1 cellular context compared by ENCODE assay signal in the genomic region with DNA sequence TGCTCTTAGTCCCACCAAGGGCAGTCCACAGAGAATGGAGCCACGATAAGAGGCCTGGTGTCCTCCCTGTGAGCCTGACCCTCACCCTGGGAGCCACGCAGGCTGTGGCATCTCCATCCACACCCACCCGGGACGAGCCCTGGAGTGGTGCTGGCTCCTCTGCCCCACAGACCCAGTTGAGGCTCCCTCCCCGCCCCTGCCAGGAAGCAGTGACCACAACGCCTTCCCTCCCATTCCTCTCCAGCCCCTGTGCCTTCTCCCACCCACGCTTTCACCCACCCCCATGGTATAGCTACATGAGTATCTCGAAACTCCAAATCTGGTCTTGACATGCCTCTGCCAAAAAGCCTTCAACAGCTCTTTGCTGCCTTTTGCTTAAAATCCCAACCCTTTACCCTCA.
TF ChIP-seq lines count a peak whose summit lies in the region.

No MANE protein-coding gene starts in this region.

TF ChIP-seq in WTC11, 78 proteins besides CTCF, POLR2A, EP300 and RAD21 (continued from another document):
- TF ChIP-seq FOXP4 (CRISPR knock-in tag; IDR thresholded peaks at IDR 0.05) (no peak), CDX4 (CRISPR knock-in tag; IDR thresholded peaks at IDR 0.05; ENCODE audit: borderline replicate concordance) (no peak), PREB (CRISPR knock-in tag; IDR thresholded peaks at IDR 0.05; ENCODE audit: borderline replicate concordance) (no peak), MYBL2 (CRISPR knock-in tag; IDR thresholded peaks at IDR 0.05) (no peak), TP53 (CRISPR knock-in tag; IDR thresholded peaks at IDR 0.05) (no peak), GRHL2 (CRISPR knock-in tag; IDR thresholded peaks at IDR 0.05; ENCODE audit: insufficient replicate concordance, severe bottlenecking) (no peak), ZNF281 (CRISPR knock-in tag; IDR thresholded peaks at IDR 0.05) (no peak), IRF2 (CRISPR knock-in tag; IDR thresholded peaks at IDR 0.05; ENCODE audit: borderline replicate concordance, low read depth) (no peak), SMAD3 (CRISPR knock-in tag; IDR thresholded peaks at IDR 0.05; ENCODE audit: borderline replicate concordance) (no peak)
- TF ChIP-seq, protein P1, sequence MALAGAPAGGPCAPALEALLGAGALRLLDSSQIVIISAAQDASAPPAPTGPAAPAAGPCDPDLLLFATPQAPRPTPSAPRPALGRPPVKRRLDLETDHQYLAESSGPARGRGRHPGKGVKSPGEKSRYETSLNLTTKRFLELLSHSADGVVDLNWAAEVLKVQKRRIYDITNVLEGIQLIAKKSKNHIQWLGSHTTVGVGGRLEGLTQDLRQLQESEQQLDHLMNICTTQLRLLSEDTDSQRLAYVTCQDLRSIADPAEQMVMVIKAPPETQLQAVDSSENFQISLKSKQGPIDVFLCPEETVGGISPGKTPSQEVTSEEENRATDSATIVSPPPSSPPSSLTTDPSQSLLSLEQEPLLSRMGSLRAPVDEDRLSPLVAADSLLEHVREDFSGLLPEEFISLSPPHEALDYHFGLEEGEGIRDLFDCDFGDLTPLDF (CRISPR knock-in tag; IDR thresholded peaks at IDR 0.05), result no peak
TF ChIP-seq in WTC11: peak in this region for 0.
